Comparison of ENCODE assay signal across 17 cellular contexts in genomic region chr10:45417746-45418145, GRCh38. TPM values are rescaled to one million over a fixed set of nuclear protein-coding genes. Genes with fewer than 3 reads are reported as not detected.
A peak's percentile ranks its signal among the peaks of the same experiment; 100 is the strongest.
DNase-seq lines count a peak whose midpoint lies in the region; ATAC-seq and TF ChIP-seq lines count a peak whose summit lies in the region.
"Had no signal": no experiment of that assay in that cellular context is flagged by ENCODE, and none has a peak within 500 bp of the region (broad histone marks: within the 10 kb centered on the region; RNA-seq: fewer than 3 reads in every experiment).

No MANE protein-coding gene starts in this region.

- no peak overlapping the region for H2BK12ac ChIP-seq in H9 (ENCODE audit: insufficient read length, low read depth, low read length)

- H3K23ac ChIP-seq in H9 (ENCODE audit: insufficient read length, low read depth, low read length) = no peak overlapping the region

- H4K5ac ChIP-seq in H9 (ENCODE audit: insufficient read length, low read depth, low read length) = no peak overlapping the region

- H3K14ac ChIP-seq in H9 (ENCODE audit: insufficient read depth, low read length) = no peak overlapping the region

- no peak for ATAC-seq in activated T-cell treated with anti-CD3 and anti-CD28 coated beads, Interleukin-2, amount 50 U/mL, for 72 hours (replicated peaks in 1 of 2)

- no peaks in the 10 kb centered on the region for H4K20me1 ChIP-seq in H9 (ENCODE audit: control insufficient read depth, insufficient read depth, insufficient read length)

- H2AFZ ChIP-seq in H9 (ENCODE audit: low read length) = no peak overlapping the region

- no peak overlapping the region for H3K4me2 ChIP-seq in H9 (ENCODE audit: insufficient read depth, insufficient read length, low read length)

- H3K27me3 Mint-ChIP-seq in activated T-cell treated with anti-CD3 and anti-CD28 coated beads, Interleukin-2, amount 50 U/mL, for 72 hours (ENCODE audit: low read depth) = no peaks in the 10 kb centered on the region
- peaks cover 24% of the 10 kb centered on the region for H3K27me3 Mint-ChIP-seq in H9 (ENCODE audit: low read depth)

- H3K56ac ChIP-seq in H9 (ENCODE audit: insufficient read length, low read depth, low read length) = no peak overlapping the region

- H3K23me2 ChIP-seq in H9 (ENCODE audit: insufficient read length, low read depth, low read length, poor library complexity, severe bottlenecking) = peaks cover 14% of the 10 kb centered on the region

- no peak overlapping the region for H2AK5ac ChIP-seq in H9 (ENCODE audit: insufficient read length, low read length)

- no peak for DNase-seq in activated T-cell treated with anti-CD3 and anti-CD28 coated beads, Interleukin-2, amount 50 U/mL, for 72 hours
- DNase-seq in activated T-cell treated with anti-CD3 and anti-CD28 coated beads for 4 hours = no peak
- DNase-seq in HL-60 (ENCODE audit: low read depth in 1 of 2, low spot score in 1 of 2) = no peak
- no peak for DNase-seq in effector memory CD4-positive, alpha-beta T cell
- DNase-seq in HK-2 (ENCODE audit: unreplicated experiment) = no peak
- DNase-seq in H9 = no peak
- DNase-seq in activated CD4-positive, alpha-beta T cell treated with anti-CD3 and anti-CD28 coated beads for 48 hours = no peak
- DNase-seq: NK-92 treated with Interleukin-12 subunit alpha and Interleukin-12 subunit beta, amount 100 ng/mL, for 24 hours; right lobe of liver; SHP77; stimulated activated naive CD4-positive, alpha-beta T cell treated with Interleukin-2 at 50 U/mL for 16 hours had no signal

- no peak overlapping the region for H3K9ac ChIP-seq in H9 (ENCODE audit: extremely low read depth, insufficient read length, low read length)

- no peak overlapping the region for H4K8ac ChIP-seq in H9 (replicated peaks; ENCODE audit: insufficient read length, low read depth, low read length)

- no peak overlapping the region for H2BK15ac ChIP-seq in H9 (ENCODE audit: low read depth, low read length)

- H3K4me3 ChIP-seq in HL-60 (replicated peaks; ENCODE audit: insufficient read depth, low read length) (no peak overlapping the region), skin epidermis (no peak overlapping the region)
- H3K4me3 ChIP-seq in effector memory CD4-positive, alpha-beta T cell (ENCODE audit: insufficient read depth, low read depth, low read length, poor library complexity, severe bottlenecking) = no peak overlapping the region

- no peak overlapping the region for H3K27ac Mint-ChIP-seq in activated T-cell treated with anti-CD3 and anti-CD28 coated beads, Interleukin-2, amount 50 U/mL, for 72 hours
- H3K27ac Mint-ChIP-seq in H9 = no peak overlapping the region

- H3K27ac ChIP-seq in HL-60 (replicated peaks) = peak overlapping the region; percentile 90
- H3K27ac ChIP-seq in effector memory CD4-positive, alpha-beta T cell (ENCODE audit: insufficient read depth, low read length, poor library complexity, severe bottlenecking) = peak overlapping the region; percentile 86
- peak overlapping the region in 12 of 21 experiments; percentile 31 to 92 (median 85) for H3K27ac ChIP-seq in skin epidermis
- no peak overlapping the region for H3K27ac ChIP-seq in H9 (ENCODE audit: insufficient read length, low read depth, low read length)

- H3K9me3 Mint-ChIP-seq in activated T-cell treated with anti-CD3 and anti-CD28 coated beads, Interleukin-2, amount 50 U/mL, for 72 hours = no peaks in the 10 kb centered on the region
- peaks cover 3 to 8% of the 10 kb centered on the region in 2 experiments; a peak in 3 of 5 replicates for H3K9me3 Mint-ChIP-seq in H9

- H3K4me3 Mint-ChIP-seq in activated T-cell treated with anti-CD3 and anti-CD28 coated beads, Interleukin-2, amount 50 U/mL, for 72 hours = peak overlapping the region; percentile 37 to 49
- H3K4me3 Mint-ChIP-seq in H9 = peak overlapping the region in 1 of 2 experiments; percentile 55; a peak in 1 of 5 replicates

- H3K9me3 ChIP-seq in effector memory CD4-positive, alpha-beta T cell (ENCODE audit: control insufficient read depth, low read length) = no peaks in the 10 kb centered on the region
- H3K9me3 ChIP-seq in H9 (ENCODE audit: control insufficient read depth, low read depth, low read length) = no peaks in the 10 kb centered on the region
- H3K9me3 ChIP-seq: ascending aorta, left lung, right lobe of liver had no signal

- no peak overlapping the region for H3K18ac ChIP-seq in H9 (ENCODE audit: insufficient read length, low read depth, low read length)

- no peaks in the 10 kb centered on the region for H3K36me3 ChIP-seq in effector memory CD4-positive, alpha-beta T cell (ENCODE audit: control insufficient read depth, insufficient read depth, low read length)
- H3K36me3 ChIP-seq: ascending aorta, right lobe of liver had no signal

- no peak overlapping the region for H4K91ac ChIP-seq in H9 (ENCODE audit: insufficient read length, low read depth, low read length)

- TF ChIP-seq CTCF in HL-60 (IDR thresholded peaks at IDR 0.05; ENCODE audit: insufficient read depth, low read length) (no peak), H9 (conservative IDR thresholded peaks at IDR 0.05) (no peak)

- no peak overlapping the region for H2BK20ac ChIP-seq in H9 (ENCODE audit: low read depth, low read length, poor library complexity, severe bottlenecking)

- no peaks in the 10 kb centered on the region for H3K79me2 ChIP-seq in H9 (ENCODE audit: insufficient read depth, low read length)

- no peak overlapping the region for H2BK120ac ChIP-seq in H9 (ENCODE audit: low read depth, low read length, poor library complexity, severe bottlenecking)

- H3K4me1 Mint-ChIP-seq in activated T-cell treated with anti-CD3 and anti-CD28 coated beads, Interleukin-2, amount 50 U/mL, for 72 hours (ENCODE audit: low read depth) = peaks cover 45% of the 10 kb centered on the region
- H3K4me1 Mint-ChIP-seq in H9 = peaks cover 14 to 18% of the 10 kb centered on the region in 2 experiments

- peaks cover 2% of the 10 kb centered on the region in 2 donors for H3K36me3 Mint-ChIP-seq in activated T-cell treated with anti-CD3 and anti-CD28 coated beads, Interleukin-2, amount 50 U/mL, for 72 hours (ENCODE audit: insufficient read depth in 2 of 2)
- peaks cover 0 to 4% (median 2%) of the 10 kb centered on the region in 3 experiments; a peak in 2 of 7 replicates for H3K36me3 Mint-ChIP-seq in H9 (ENCODE audit: insufficient read depth in 1 of 3, low read depth in 3 of 3)

- H3K4me1 ChIP-seq in effector memory CD4-positive, alpha-beta T cell (ENCODE audit: control insufficient read depth, insufficient read depth, low read length, poor library complexity, severe bottlenecking) = peaks cover 49% of the 10 kb centered on the region
- H3K4me1 ChIP-seq in H9 (ENCODE audit: insufficient read depth, low read length) = no peaks in the 10 kb centered on the region; the same call in 1 of the 2 replicates

- H3T11ph ChIP-seq in H9 (ENCODE audit: low read length) = no peak overlapping the region

- H2BK5ac ChIP-seq in H9 (ENCODE audit: insufficient read length, low read length) = no peak overlapping the region

- no peaks in the 10 kb centered on the region for H3K79me1 ChIP-seq in H9 (ENCODE audit: insufficient read depth, low read depth, low read length, poor library complexity, severe bottlenecking)

- no peaks in the 10 kb centered on the region for H3K27me3 ChIP-seq in HL-60 (ENCODE audit: insufficient read depth, poor library complexity, severe bottlenecking)
- no peaks in the 10 kb centered on the region for H3K27me3 ChIP-seq in effector memory CD4-positive, alpha-beta T cell (replicated peaks; ENCODE audit: control insufficient read depth, insufficient read depth, low read length, poor library complexity, severe bottlenecking)
- H3K27me3 ChIP-seq in H9 (ENCODE audit: insufficient read depth, low read length) = no peaks in the 10 kb centered on the region; the same call in 1 of the 2 replicates
- H3K27me3 ChIP-seq: ascending aorta, right lobe of liver had no signal

- H3K4ac ChIP-seq in H9 (ENCODE audit: low read depth, low read length) = no peak overlapping the region

- no CpG with 5 or more reads among the region's 6 CpGs for WGBS in H9 (ENCODE audit: extremely low coverage, insufficient read length, low lambda C conversion rate)

RNA-seq across cellular contexts. Expression of gene ALOX5, which starts 43.7 kb away (rescaled TPM):
- 1 to 10 TPM; 1.5 to 4.0 TPM for total RNA-seq in activated T-cell treated with anti-CD3 and anti-CD28 coated beads, Interleukin-2, amount 50 U/mL, for 72 hours
- 3.2 and 3.7 TPM in 2 replicates for total RNA-seq in H9 (2021)
- total RNA-seq: dermis microvascular lymphatic vessel endothelial cell, fibroblast of lung, HepG2 had no signal
